Comparison of ENCODE assay signal across 1 cellular context in the genomic region with DNA sequence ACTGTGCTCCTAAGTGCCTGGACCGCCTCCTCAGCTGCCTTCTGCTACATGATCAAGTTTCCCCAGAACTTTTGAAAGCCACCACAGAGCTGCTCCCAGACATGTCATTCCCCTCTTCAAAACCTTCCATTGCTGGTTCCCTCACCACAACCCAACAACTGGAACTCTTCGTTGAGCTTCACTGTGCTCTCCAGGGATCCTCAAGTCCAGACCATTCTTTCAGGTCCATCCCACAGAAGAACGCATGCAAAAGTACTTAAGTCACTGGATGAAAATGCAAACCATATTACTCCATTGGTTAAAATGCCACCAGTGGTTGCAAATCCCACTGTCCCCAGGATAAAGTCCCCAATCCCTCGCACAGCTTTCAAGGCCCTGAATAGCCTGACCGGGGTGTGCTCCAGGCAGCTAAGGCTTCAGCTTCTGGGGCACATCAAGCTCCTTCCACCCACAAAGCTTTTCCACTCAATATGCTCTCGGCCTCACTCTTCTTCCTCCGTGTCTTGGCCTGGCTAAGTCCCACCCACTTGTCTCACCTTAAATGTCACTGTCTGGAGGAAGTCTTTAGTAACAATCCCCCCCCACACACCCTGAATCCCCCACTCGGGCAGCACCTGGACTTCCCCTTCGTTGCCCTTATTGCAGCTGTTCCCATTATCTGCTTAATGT.
TF ChIP-seq lines count a peak whose summit lies in the region.

No MANE protein-coding gene starts in this region.

TF ChIP-seq in IMR-90, 13 proteins besides CTCF, POLR2A, EP300 and RAD21 (continued from another document):
- TF ChIP-seq MXI1 (IDR thresholded peaks at IDR 0.05; ENCODE audit: borderline replicate concordance, low read depth, low read length) (no peak), SMC3 (IDR thresholded peaks at IDR 0.05; ENCODE audit: low read depth, low read length) (no peak), RFX5 (IDR thresholded peaks at IDR 0.05; ENCODE audit: low read depth, low read length) (no peak), FOS (IDR thresholded peaks at IDR 0.05; ENCODE audit: low read depth, low read length) (no peak), MAZ (IDR thresholded peaks at IDR 0.05; ENCODE audit: borderline replicate concordance, low read depth, low read length) (no peak), BHLHE40 (IDR thresholded peaks at IDR 0.05; ENCODE audit: low read depth, low read length) (no peak)
- TF ChIP-seq, protein P1, sequence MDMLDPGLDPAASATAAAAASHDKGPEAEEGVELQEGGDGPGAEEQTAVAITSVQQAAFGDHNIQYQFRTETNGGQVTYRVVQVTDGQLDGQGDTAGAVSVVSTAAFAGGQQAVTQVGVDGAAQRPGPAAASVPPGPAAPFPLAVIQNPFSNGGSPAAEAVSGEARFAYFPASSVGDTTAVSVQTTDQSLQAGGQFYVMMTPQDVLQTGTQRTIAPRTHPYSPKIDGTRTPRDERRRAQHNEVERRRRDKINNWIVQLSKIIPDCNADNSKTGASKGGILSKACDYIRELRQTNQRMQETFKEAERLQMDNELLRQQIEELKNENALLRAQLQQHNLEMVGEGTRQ (IDR thresholded peaks at IDR 0.05; ENCODE audit: low read depth, low read length), result no peak
